11 cellular contexts compared by ENCODE assay signal in the genomic region with DNA sequence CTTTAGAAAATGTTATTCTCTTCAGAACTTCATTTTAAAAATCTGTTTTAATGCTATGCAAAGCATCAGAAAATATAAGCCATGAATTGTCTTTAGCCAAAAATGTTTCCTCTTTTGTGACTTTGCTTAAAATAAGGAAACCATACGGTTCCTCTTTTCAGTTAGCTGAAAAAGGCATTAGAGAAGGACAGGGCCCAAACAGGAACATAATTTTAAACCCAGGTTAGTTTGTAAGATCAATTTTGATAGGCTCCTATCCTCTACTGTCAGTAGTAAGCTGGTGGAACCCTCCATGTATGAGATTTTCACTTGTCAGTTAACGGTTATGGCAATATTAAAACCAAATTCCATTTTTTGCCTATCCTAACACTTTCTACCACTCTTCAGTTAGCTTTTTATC. TPM values are rescaled to one million over a fixed set of nuclear protein-coding genes. Genes with fewer than 3 reads are reported as not detected.
DNase-seq lines count a peak whose midpoint lies in the region; ATAC-seq and TF ChIP-seq lines count a peak whose summit lies in the region.
"Had no signal": no experiment of that assay in that cellular context is flagged by ENCODE, and none has a peak within 500 bp of the region (broad histone marks: within the 10 kb centered on the region; RNA-seq: fewer than 3 reads in every experiment).

No MANE protein-coding gene starts in this region.

- DNase-seq in Right ventricle myocardium inferior (ENCODE audit: missing footprints) (no peak), right atrium auricular region (ENCODE audit: low spot score) (no peak), upper lobe of left lung (no peak), H7 (no peak), cerebellar nuclear complex (lab: John Stamatoyannopoulos, UW) (no peak)
- no peak for DNase-seq in stimulated activated CD4-positive, alpha-beta T cell treated with anti-CD3 and anti-CD28 coated beads, Interleukin-15, amount 100 ng/mL, for 24 hours
- DNase-seq: C1 segment of cervical spinal cord, NCI-H2227 treated with DMSO at 0.1 percent for 48 hours had no signal

- ATAC-seq in Right ventricle myocardium inferior (peak; percentile 34), esophagus mucosa (peak; percentile 38), upper lobe of left lung (ENCODE audit: low FRiP score in 2 of 2) (peak; percentile 69 to 76)

- TF ChIP-seq CTCF in right atrium auricular region (IDR thresholded peaks at IDR 0.05) (no peak), OCI-LY1 (IDR thresholded peaks at IDR 0.05; ENCODE audit: low read length) (no peak), upper lobe of left lung (IDR thresholded peaks at IDR 0.05) (no peak)

- H3K9me3 ChIP-seq in right atrium auricular region (no peaks in the 10 kb centered on the region), OCI-LY1 (ENCODE audit: low read length) (no peaks in the 10 kb centered on the region), upper lobe of left lung (no peaks in the 10 kb centered on the region)
- H3K9me3 ChIP-seq: prostate gland had no signal

- H3K27ac ChIP-seq in right atrium auricular region (no peak overlapping the region), OCI-LY1 (ENCODE audit: low read depth, low read length, poor library complexity, severe bottlenecking) (peak overlapping the region; percentile 98), upper lobe of left lung (peak overlapping the region; percentile 62 to 83 (median 69))
- H3K27ac ChIP-seq: prostate gland had no signal

- WGBS in upper lobe of left lung, 2 donors: 72 to 82% methylated on average over 2 of the region's 2 CpGs

- no peaks in the 10 kb centered on the region for H3K36me3 ChIP-seq in right atrium auricular region
- peaks cover 33% of the 10 kb centered on the region for H3K36me3 ChIP-seq in OCI-LY1 (ENCODE audit: insufficient read depth, low read length)
- H3K36me3 ChIP-seq in upper lobe of left lung: peaks cover 0 to 4% (median 0%) of the 10 kb centered on the region in 4 donors
- H3K36me3 ChIP-seq in H7 (replicated peaks; ENCODE audit: control insufficient read depth, insufficient read depth, low read length): no peaks in the 10 kb centered on the region
- H3K36me3 ChIP-seq: prostate gland had no signal

- intact Hi-C loops in Right ventricle myocardium inferior (cut with DNase I): no loop called here

- peak in 1 of 4 donors; percentile 45 for TF ChIP-seq POLR2A in upper lobe of left lung (IDR thresholded peaks at IDR 0.05)

- peaks cover 11% of the 10 kb centered on the region for H3F3A ChIP-seq in OCI-LY1 (ENCODE audit: insufficient read depth, low read length)

- H3K4me2 ChIP-seq in OCI-LY1 (ENCODE audit: low read length): peak overlapping the region; percentile 91

- H3K9ac ChIP-seq in OCI-LY1 (ENCODE audit: low read length): peak overlapping the region; percentile 82

- H3K27me3 ChIP-seq in right atrium auricular region (no peaks in the 10 kb centered on the region), OCI-LY1 (ENCODE audit: insufficient read depth, low read length) (no peaks in the 10 kb centered on the region), upper lobe of left lung (no peaks in the 10 kb centered on the region), H7 (ENCODE audit: control insufficient read depth, insufficient read depth, low read length) (no peaks in the 10 kb centered on the region)

- no peaks in the 10 kb centered on the region for H3K9me2 ChIP-seq in OCI-LY1 (ENCODE audit: low read depth, low read length)

- H3K79me2 ChIP-seq in OCI-LY1 (ENCODE audit: insufficient read depth, low read length): peaks cover 39% of the 10 kb centered on the region

- H3K4me3 ChIP-seq in right atrium auricular region: no peak overlapping the region
- H3K4me3 ChIP-seq in OCI-LY1 (ENCODE audit: low read depth, low read length, poor library complexity, severe bottlenecking): peak overlapping the region; percentile 58
- H3K4me3 ChIP-seq in upper lobe of left lung: peak overlapping the region in 2 of 4 donors; percentile 1 to 43
- no peak overlapping the region for H3K4me3 ChIP-seq in H7 (ENCODE audit: insufficient read depth, low read depth, low read length)
- H3K4me3 ChIP-seq: prostate gland had no signal

- no peaks in the 10 kb centered on the region for H4K20me1 ChIP-seq in OCI-LY1 (ENCODE audit: insufficient read depth, low read length)

- H2AFZ ChIP-seq in OCI-LY1 (ENCODE audit: low read length): no peak overlapping the region

- TF ChIP-seq EP300 in upper lobe of left lung (IDR thresholded peaks at IDR 0.05): no peak

- no peaks in the 10 kb centered on the region for H3K4me1 ChIP-seq in right atrium auricular region
- peaks cover 61% of the 10 kb centered on the region for H3K4me1 ChIP-seq in OCI-LY1 (ENCODE audit: insufficient read depth, low read length, severe bottlenecking)
- peaks cover 0 to 6% (median 2%) of the 10 kb centered on the region in 4 donors for H3K4me1 ChIP-seq in upper lobe of left lung
- H3K4me1 ChIP-seq: prostate gland had no signal

RNA-seq across cellular contexts. Expression of gene EVI2B, which starts 4.3 kb away (rescaled TPM):
- total RNA-seq in Right ventricle myocardium inferior (2.9 TPM), right atrium auricular region (10 to 100 TPM in 1 of 2 donors, 1 to 10 TPM in 1; 5.6 to 11.3 TPM), esophagus mucosa (1.3 TPM), upper lobe of left lung (10 to 100 TPM; 23.1 to 90.0 (median 50.6) TPM)
- total RNA-seq in H7 (2014; rRNA removed; shearing (Covaris generic)): not detected in 2 replicates

RNA-seq across cellular contexts. Expression of gene EVI2A, which starts 11.9 kb away (rescaled TPM):
- total RNA-seq in Right ventricle myocardium inferior: 3.0 TPM
- total RNA-seq in right atrium auricular region: 1 to 10 TPM; 2.1 to 9.0 TPM
- total RNA-seq in esophagus mucosa: 0.52 TPM
- 10 to 100 TPM in 5 of 6 donors, 1 to 10 TPM in 1; 6.1 to 31.3 (median 23.8) TPM for total RNA-seq in upper lobe of left lung
- total RNA-seq in H7 (2014; rRNA removed; shearing (Covaris generic)): not detected in 2 replicates

RNA-seq across cellular contexts. Expression of gene OMG, which starts 12.5 kb away (rescaled TPM):
- total RNA-seq in Right ventricle myocardium inferior (not detected), right atrium auricular region (under 1 TPM; 0.47 to 0.74 TPM), esophagus mucosa (not detected), upper lobe of left lung (10 to 100 TPM in 1 of 6 donors, 1 to 10 TPM in 4, not detected in 1; 2.1 to 25.7 (median 7.3) TPM)
- not detected in 2 replicates for total RNA-seq in H7 (2014; rRNA removed; shearing (Covaris generic))
- total RNA-seq: prostate gland had no signal

Comparison
In these comparisons a context has a peak if more than half of its experiments do, and no peak if none do; other contexts are left out.
1. H3K27ac ChIP-seq: peak in OCI-LY1 (single experiment) and upper lobe of left lung (4 of 4); none in right atrium auricular region (0 of 2).
2. Peak in every context shown above with its lines, with median percentiles within 50 percentile points of each other: ATAC-seq.